20 cellular contexts compared by ENCODE assay signal in the genomic region with DNA sequence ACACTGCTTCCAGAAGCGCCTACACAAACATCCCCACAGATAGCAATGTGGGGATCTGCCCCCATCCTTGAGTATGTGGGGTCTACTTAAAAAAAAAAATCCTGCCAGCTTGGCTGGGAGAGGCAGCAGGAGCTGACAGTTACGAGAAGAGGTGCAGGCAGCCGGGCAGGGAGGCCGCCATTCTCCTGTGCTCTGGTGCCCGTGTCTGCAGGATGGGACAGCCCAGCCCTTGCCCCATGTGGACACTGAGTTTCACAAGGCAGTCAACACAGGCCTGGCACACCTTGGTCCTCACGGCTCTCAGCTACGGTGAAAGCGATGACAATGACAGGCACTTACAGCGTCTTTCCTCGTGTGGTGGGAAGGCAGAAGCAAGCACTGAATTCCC. TPM values are rescaled to one million over a fixed set of nuclear protein-coding genes. Genes with fewer than 3 reads are reported as not detected.
DNase-seq lines count a peak whose midpoint lies in the region; ATAC-seq, FAIRE-seq and TF ChIP-seq lines count a peak whose summit lies in the region.
"Had no signal": no experiment of that assay in that cellular context is flagged by ENCODE, and none has a peak within 500 bp of the region (broad histone marks: within the 10 kb centered on the region; RNA-seq: fewer than 3 reads in every experiment).

No MANE protein-coding gene starts in this region.

- peaks cover 43% of the 10 kb centered on the region for H3K4me1 ChIP-seq in CD4-positive, CD25-positive, alpha-beta regulatory T cell (ENCODE audit: control insufficient read depth, insufficient read depth, low read length, poor library complexity, severe bottlenecking)
- peaks cover 0 to 14% (median 9%) of the 10 kb centered on the region in 4 experiments; a peak in 5 of 7 replicates for H3K4me1 ChIP-seq in H1 (replicated peaks in 1 of 4; ENCODE audit: control insufficient read depth in 3 of 4, insufficient read depth in 4 of 4, low read length in 3 of 4)

- no peak overlapping the region for H3K4me3 ChIP-seq in CD4-positive, CD25-positive, alpha-beta regulatory T cell (ENCODE audit: low read depth, low read length)
- H3K4me3 ChIP-seq in H1 (ENCODE audit: extremely low read depth in 1 of 4, insufficient read depth in 2 of 4, low read depth in 3 of 4, low read length in 4 of 4): no peak overlapping the region
- H3K4me3 ChIP-seq: pancreas, thoracic aorta had no signal

- H3K23me2 ChIP-seq in H1 (ENCODE audit: low read depth, low read length): no peaks in the 10 kb centered on the region

- H2BK20ac ChIP-seq in H1 (ENCODE audit: low read length): no peak overlapping the region

- H4K20me1 ChIP-seq in H1 (replicated peaks in 1 of 2; ENCODE audit: control insufficient read depth in 1 of 2, insufficient read depth in 2 of 2, low read length in 2 of 2): peaks cover 22 to 45% of the 10 kb centered on the region in 2 experiments

- no peaks in the 10 kb centered on the region for H3K27me3 Mint-ChIP-seq in CD4-positive, CD25-positive, alpha-beta regulatory T cell
- H3K27me3 Mint-ChIP-seq in progenitor cell of endocrine pancreas: no peaks in the 10 kb centered on the region

- no peak overlapping the region for H2BK15ac ChIP-seq in H1 (ENCODE audit: low read length)

- no peak overlapping the region for H4K8ac ChIP-seq in H1 (ENCODE audit: extremely low read depth, insufficient read depth, low read length)

- H4K91ac ChIP-seq in H1 (replicated peaks; ENCODE audit: insufficient read length, low read length): no peak overlapping the region

- H3K36me3 ChIP-seq in CD4-positive, CD25-positive, alpha-beta regulatory T cell (ENCODE audit: control insufficient read depth, insufficient read depth, low read length): peaks cover 30% of the 10 kb centered on the region
- peaks cover 6 to 16% (median 7%) of the 10 kb centered on the region in 4 experiments; a peak in 5 of 8 replicates for H3K36me3 ChIP-seq in H1 (ENCODE audit: control insufficient read depth in 2 of 4, insufficient read depth in 4 of 4, low read length in 3 of 4)

- peaks cover 28% of the 10 kb centered on the region for H3K79me1 ChIP-seq in H1 (ENCODE audit: low read depth, low read length)

- H3K4me2 ChIP-seq in H1 (ENCODE audit: insufficient read depth in 1 of 2, low read depth in 2 of 2, low read length in 2 of 2): no peak overlapping the region

- H4K5ac ChIP-seq in H1 (ENCODE audit: insufficient read length, low read depth, low read length): no peak overlapping the region

- TF ChIP-seq EP300 in H1 (IDR thresholded peaks at IDR 0.05; ENCODE audit: borderline replicate concordance in 1 of 2, low read depth in 2 of 2, low read length in 2 of 2): no peak

- CTCF ChIA-PET in RWPE1 (lab: Yijun Ruan, JAX): interaction anchor here (1.1 kb wide), 1 partner anchor 25 kb away, joined by 3 read pairs; no protein-coding TSS in a partner anchor
- CTCF ChIA-PET in H1 (lab: Charles Lee; ENCODE audit: partially characterized antibody): interaction anchor here (1.0 to 2.9 kb wide), 4 partner anchors 9 to 232 kb away, joined by 3 to 18 read pairs (median 6); no protein-coding TSS in a partner anchor

- H3K36me3 Mint-ChIP-seq in CD4-positive, CD25-positive, alpha-beta regulatory T cell: no peaks in the 10 kb centered on the region
- H3K36me3 Mint-ChIP-seq in progenitor cell of endocrine pancreas (ENCODE audit: insufficient read depth): peaks cover 1% of the 10 kb centered on the region

- DNase-seq in CD4-positive, CD25-positive, alpha-beta regulatory T cell: no peak
- DNase-seq in RWPE1 (ENCODE audit: low spot score): no peak
- peak in 1 of 2 experiments; percentile 38 for DNase-seq in H1 (ENCODE audit: low read depth in 1 of 2, low spot score in 2 of 2)
- no peak for DNase-seq in progenitor cell of endocrine pancreas (ENCODE audit: low spot score, unreplicated experiment)
- no peak for DNase-seq in NCI-H524 treated with DMSO at 0.1 percent for 48 hours (lab: John Stamatoyannopoulos, UW)
- no peak for DNase-seq in SIG-M5 treated with dmso at 0.1 percent for 504 hours (lab: John Stamatoyannopoulos, UW; ENCODE audit: unreplicated experiment)
- no peak for DNase-seq in KG1 (lab: John Stamatoyannopoulos, UW)
- DNase-seq: activated CD4-positive, CD25-positive, alpha-beta regulatory T cell treated with anti-CD3 and anti-CD28 coated beads, Interleukin-2, amount 50 U/mL, for 72 hours; activated T-cell treated with anti-CD3 and anti-CD28 coated beads, Interleukin-2, amount 50 U/mL, for 1 hour; DMS153; endodermal cell; GOT3; NCI-H1694 treated with DMSO at 0.1 percent for 48 hours; NCI-H446 treated with DMSO at 0.1 percent for 48 hours; SHP77; stimulated activated CD4-positive, alpha-beta T cell treated with anti-CD3 and anti-CD28 coated beads, Interleukin-4, amount 100 ng/mL, for 4 hours; stimulated activated CD8-positive, alpha-beta memory T cell treated with anti-CD3 and anti-CD28 coated beads, Interleukin-4, amount 100 ng/mL, for 48 hours had no signal

- peak overlapping the region in 1 of 4 donors; percentile 52 for H3K4me3 Mint-ChIP-seq in CD4-positive, CD25-positive, alpha-beta regulatory T cell
- H3K4me3 Mint-ChIP-seq in progenitor cell of endocrine pancreas (ENCODE audit: low read depth): no peak overlapping the region
- H3K4me3 Mint-ChIP-seq: endodermal cell had no signal

- H3K9ac ChIP-seq in H1 (replicated peaks in 1 of 4; ENCODE audit: extremely low read depth in 1 of 4, low read depth in 3 of 4, low read length in 3 of 4): no peak overlapping the region

- no peak overlapping the region for H3K18ac ChIP-seq in H1 (ENCODE audit: extremely low read depth, low read length)

- H3K9me3 Mint-ChIP-seq in CD4-positive, CD25-positive, alpha-beta regulatory T cell: no peaks in the 10 kb centered on the region
- H3K9me3 Mint-ChIP-seq in progenitor cell of endocrine pancreas (ENCODE audit: low read depth): no peaks in the 10 kb centered on the region
- H3K9me3 Mint-ChIP-seq: endodermal cell had no signal

- H3K27me3 ChIP-seq in CD4-positive, CD25-positive, alpha-beta regulatory T cell (ENCODE audit: control insufficient read depth, insufficient read depth, low read length): no peaks in the 10 kb centered on the region
- no peaks in the 10 kb centered on the region for H3K27me3 ChIP-seq in H1 (replicated peaks in 1 of 4; ENCODE audit: control insufficient read depth in 3 of 4, extremely low read depth in 1 of 4, insufficient read depth in 3 of 4, low read length in 3 of 4)
- H3K27me3 ChIP-seq: pancreas had no signal

- no peak overlapping the region for H2BK120ac ChIP-seq in H1 (replicated peaks; ENCODE audit: low read depth, low read length)

- no peak for FAIRE-seq in H1 (lab: Jason Lieb, UNC)
- FAIRE-seq: HepG2, pancreas had no signal

- POLR2A ChIA-PET in RWPE1 (lab: Yijun Ruan, JAX; ENCODE audit: low non-redundant PET): no interaction called here
- POLR2A ChIA-PET in H1 (lab: Charles Lee; ENCODE audit: partially characterized antibody): interaction anchor here (0.8 to 13.0 kb wide), 4 partner anchors 10 to 37 kb away, joined by 3 to 72 read pairs (median 8); a partner anchor contains a TSS

- no peak overlapping the region for H3K14ac ChIP-seq in H1 (ENCODE audit: insufficient read length)

- H3K27ac ChIP-seq in CD4-positive, CD25-positive, alpha-beta regulatory T cell (ENCODE audit: insufficient read depth, low read length, poor library complexity, severe bottlenecking): no peak overlapping the region
- H3K27ac ChIP-seq in RWPE1 (peak overlapping the region; percentile 99), H1 (ENCODE audit: low read depth, low read length) (no peak overlapping the region)
- H3K27ac ChIP-seq: pancreas, thoracic aorta had no signal

- H2BK12ac ChIP-seq in H1 (ENCODE audit: low read depth, low read length): no peak overlapping the region; the same call in 1 of the 2 replicates

- ATAC-seq in CD4-positive, CD25-positive, alpha-beta regulatory T cell (ENCODE audit: low read depth in 2 of 2): no peak
- ATAC-seq: HepG2, pancreas had no signal

- no peaks in the 10 kb centered on the region for H3K9me3 ChIP-seq in CD4-positive, CD25-positive, alpha-beta regulatory T cell (ENCODE audit: control insufficient read depth in 2 of 2, low read length in 2 of 2)
- no peaks in the 10 kb centered on the region for H3K9me3 ChIP-seq in H1 (ENCODE audit: insufficient read depth in 2 of 2, low read depth in 1 of 2, low read length in 1 of 2)
- H3K9me3 ChIP-seq: pancreas, thoracic aorta had no signal

- TF ChIP-seq RAD21 in H1 (IDR thresholded peaks at IDR 0.05 in 1 of 2, conservative IDR thresholded peaks at IDR 0.05 in 1 of 2; ENCODE audit: low read depth in 2 of 2, low read length in 2 of 2): no peak

- H2AFZ ChIP-seq in H1 (ENCODE audit: low read length): no peak overlapping the region

- H3K23ac ChIP-seq in H1 (ENCODE audit: insufficient read length): no peak overlapping the region

- H2AK5ac ChIP-seq in H1 (ENCODE audit: low read depth, low read length): no peak overlapping the region

- TF ChIP-seq CTCF in RWPE1 (conservative IDR thresholded peaks at IDR 0.05; ENCODE audit: low read depth) (no peak), H1 (IDR thresholded peaks at IDR 0.05; ENCODE audit: control extremely low read depth in 1 of 3, insufficient read depth in 1 of 3, low read depth in 1 of 3, low read length in 3 of 3) (no peak), progenitor cell of endocrine pancreas (IDR thresholded peaks at IDR 0.05; ENCODE audit: unreplicated experiment) (no peak)

- H3K4ac ChIP-seq in H1 (replicated peaks; ENCODE audit: insufficient read length, low read depth, low read length): no peak overlapping the region

- H2BK5ac ChIP-seq in H1 (ENCODE audit: low read depth, low read length): peak overlapping the region; percentile 30; the same call in 1 of the 2 replicates

- H3K56ac ChIP-seq in H1 (replicated peaks; ENCODE audit: insufficient read length, low read depth, low read length): no peak overlapping the region

- peaks cover 0 to 45% (median 15%) of the 10 kb centered on the region in 4 donors for H3K4me1 Mint-ChIP-seq in CD4-positive, CD25-positive, alpha-beta regulatory T cell
- peaks cover 2% of the 10 kb centered on the region for H3K4me1 Mint-ChIP-seq in progenitor cell of endocrine pancreas (ENCODE audit: low read depth)

- no peak for TF ChIP-seq POLR2A in H1 (IDR thresholded peaks at IDR 0.05; ENCODE audit: control extremely low read depth in 1 of 2, low read depth in 2 of 2, low read length in 2 of 2)

- peak overlapping the region; percentile 43 to 83 (median 76) for H3K27ac Mint-ChIP-seq in CD4-positive, CD25-positive, alpha-beta regulatory T cell
- peak overlapping the region; percentile 69 for H3K27ac Mint-ChIP-seq in progenitor cell of endocrine pancreas

- H3K79me2 ChIP-seq in H1 (ENCODE audit: control insufficient read depth in 1 of 2, insufficient read depth in 2 of 2, low read length in 2 of 2): peaks cover 0 to 4% of the 10 kb centered on the region in 2 experiments; a peak in 1 of 4 replicates

- WGBS in H1 (ENCODE audit: extremely low coverage in 1 of 2, insufficient coverage in 1 of 2, insufficient read length in 1 of 2, insufficient replicate concordance in 2 of 2, low coverage in 1 of 2, low lambda C conversion rate in 2 of 2, missing lambda C conversion rate in 1 of 2), 2 experiments: 90% methylated on average over 10 of the region's 10 CpGs; no CpG with 5 or more reads in 1 of the 2 experiments

RNA-seq across cellular contexts. Expression of a gene that starts 24.0 kb away (rescaled TPM):
- total RNA-seq in CD4-positive, CD25-positive, alpha-beta regulatory T cell: 12.2 TPM
- 1 to 10 TPM; 4.9 to 7.2 (median 5.7) TPM for polyA plus RNA-seq in CD4-positive, CD25-positive, alpha-beta regulatory T cell
- total RNA-seq in H1 (2021; fragmentation: NEBNext Ultra II Directional; extraction: Animal tissue kit (Norgen Biotek cat#: 25700)): 24.2 and 27.7 TPM in 2 replicates
- polyA plus RNA-seq in H1 (2011; rRNA removed): 22.9 and 31.6 TPM in 2 replicates
- polyA plus RNA-seq in H1 (2011; cell fraction: cytosol; rRNA removed): 25.7 TPM
- polyA plus RNA-seq in H1 (2011; cell fraction: nucleus; rRNA removed): 32.1 TPM
- 15.1 to 38.3 TPM (median 35.6 TPM) in 4 replicates for polyA plus RNA-seq in H1 (2012, experiment 1 of 2)
- 21.6 TPM for polyA plus RNA-seq in H1 (2012, experiment 2 of 2)
- polyA plus RNA-seq in H1 (2013, experiment 1 of 2): 15.0 TPM
- 12.4 TPM for polyA plus RNA-seq in H1 (2013, experiment 2 of 2)
- polyA minus RNA-seq in H1 (2011; rRNA and poly(A)+ RNA removed): 10.8 and 12.6 TPM in 2 replicates
- 13.0 TPM for polyA minus RNA-seq in H1 (2011; cell fraction: cytosol; rRNA and poly(A)+ RNA removed)
- polyA minus RNA-seq in H1 (2011; cell fraction: nucleus; rRNA and poly(A)+ RNA removed): 15.3 TPM
- 62.2 and 64.2 TPM in 2 replicates for total RNA-seq in progenitor cell of endocrine pancreas

RNA-seq across cellular contexts. Expression of a gene that starts 28.7 kb away (rescaled TPM):
- total RNA-seq in CD4-positive, CD25-positive, alpha-beta regulatory T cell: 2.2 TPM
- 1 to 10 TPM; 1.6 to 3.0 (median 2.4) TPM for polyA plus RNA-seq in CD4-positive, CD25-positive, alpha-beta regulatory T cell
- 15.3 and 18.1 TPM in 2 replicates for total RNA-seq in H1 (2021; fragmentation: NEBNext Ultra II Directional; extraction: Animal tissue kit (Norgen Biotek cat#: 25700))
- polyA plus RNA-seq in H1 (2011; rRNA removed): 33.6 and 37.3 TPM in 2 replicates
- 39.4 TPM for polyA plus RNA-seq in H1 (2011; cell fraction: cytosol; rRNA removed)
- 33.5 TPM for polyA plus RNA-seq in H1 (2011; cell fraction: nucleus; rRNA removed)
- polyA plus RNA-seq in H1 (2012, experiment 1 of 2): 21.5 to 32.2 TPM (median 25.1 TPM) in 4 replicates
- 30.2 TPM for polyA plus RNA-seq in H1 (2012, experiment 2 of 2)
- 18.5 TPM for polyA plus RNA-seq in H1 (2013, experiment 1 of 2)
- polyA plus RNA-seq in H1 (2013, experiment 2 of 2): 19.0 TPM
- polyA minus RNA-seq in H1 (2011; rRNA and poly(A)+ RNA removed): 11.4 and 11.9 TPM in 2 replicates
- 12.0 TPM for polyA minus RNA-seq in H1 (2011; cell fraction: cytosol; rRNA and poly(A)+ RNA removed)
- polyA minus RNA-seq in H1 (2011; cell fraction: nucleus; rRNA and poly(A)+ RNA removed): 8.0 TPM
- total RNA-seq in progenitor cell of endocrine pancreas: 35.6 and 41.0 TPM in 2 replicates
- total RNA-seq: thoracic aorta had no signal

RNA-seq across cellular contexts. Expression of a gene that starts 33.0 kb away (rescaled TPM):
- total RNA-seq in CD4-positive, CD25-positive, alpha-beta regulatory T cell: 54.0 TPM
- 10 to 100 TPM; 13.4 to 23.0 (median 17.6) TPM for polyA plus RNA-seq in CD4-positive, CD25-positive, alpha-beta regulatory T cell
- 102 TPM in 2 replicates for total RNA-seq in H1 (2021; fragmentation: NEBNext Ultra II Directional; extraction: Animal tissue kit (Norgen Biotek cat#: 25700))
- 81.5 and 120 TPM in 2 replicates for polyA plus RNA-seq in H1 (2011; rRNA removed)
- polyA plus RNA-seq in H1 (2011; cell fraction: cytosol; rRNA removed): 72.0 TPM
- polyA plus RNA-seq in H1 (2011; cell fraction: nucleus; rRNA removed): 90.4 TPM
- 57.4 to 81.4 TPM (median 79.5 TPM) in 4 replicates for polyA plus RNA-seq in H1 (2012, experiment 1 of 2)
- 84.4 TPM for polyA plus RNA-seq in H1 (2012, experiment 2 of 2)
- 86.5 TPM for polyA plus RNA-seq in H1 (2013, experiment 1 of 2)
- 87.7 TPM for polyA plus RNA-seq in H1 (2013, experiment 2 of 2)
- 18.0 and 18.8 TPM in 2 replicates for polyA minus RNA-seq in H1 (2011; rRNA and poly(A)+ RNA removed)
- 40.1 TPM for polyA minus RNA-seq in H1 (2011; cell fraction: cytosol; rRNA and poly(A)+ RNA removed)
- polyA minus RNA-seq in H1 (2011; cell fraction: nucleus; rRNA and poly(A)+ RNA removed): 27.2 TPM
- total RNA-seq in progenitor cell of endocrine pancreas: 55.6 and 61.6 TPM in 2 replicates

RNA-seq across cellular contexts. Expression of a gene that starts 35.1 kb away (rescaled TPM):
- total RNA-seq in CD4-positive, CD25-positive, alpha-beta regulatory T cell: 28.9 TPM
- 1 to 10 TPM; 2.6 to 5.5 (median 3.6) TPM for polyA plus RNA-seq in CD4-positive, CD25-positive, alpha-beta regulatory T cell
- 146 and 147 TPM in 2 replicates for total RNA-seq in H1 (2021; fragmentation: NEBNext Ultra II Directional; extraction: Animal tissue kit (Norgen Biotek cat#: 25700))
- polyA plus RNA-seq in H1 (2011; rRNA removed): 122 and 190 TPM in 2 replicates
- 126 TPM for polyA plus RNA-seq in H1 (2011; cell fraction: cytosol; rRNA removed)
- 306 TPM for polyA plus RNA-seq in H1 (2011; cell fraction: nucleus; rRNA removed)
- polyA plus RNA-seq in H1 (2012, experiment 1 of 2): 88.0 to 134 TPM (median 124 TPM) in 4 replicates
- 49.9 TPM for polyA plus RNA-seq in H1 (2012, experiment 2 of 2)
- polyA plus RNA-seq in H1 (2013, experiment 1 of 2): 98.3 TPM
- polyA plus RNA-seq in H1 (2013, experiment 2 of 2): 96.0 TPM
- 58.2 and 63.1 TPM in 2 replicates for polyA minus RNA-seq in H1 (2011; rRNA and poly(A)+ RNA removed)
- polyA minus RNA-seq in H1 (2011; cell fraction: cytosol; rRNA and poly(A)+ RNA removed): 94.8 TPM
- 110 TPM for polyA minus RNA-seq in H1 (2011; cell fraction: nucleus; rRNA and poly(A)+ RNA removed)
- 41.8 and 48.2 TPM in 2 replicates for total RNA-seq in progenitor cell of endocrine pancreas
